25 cellular contexts compared by ENCODE assay signal in the genomic region with DNA sequence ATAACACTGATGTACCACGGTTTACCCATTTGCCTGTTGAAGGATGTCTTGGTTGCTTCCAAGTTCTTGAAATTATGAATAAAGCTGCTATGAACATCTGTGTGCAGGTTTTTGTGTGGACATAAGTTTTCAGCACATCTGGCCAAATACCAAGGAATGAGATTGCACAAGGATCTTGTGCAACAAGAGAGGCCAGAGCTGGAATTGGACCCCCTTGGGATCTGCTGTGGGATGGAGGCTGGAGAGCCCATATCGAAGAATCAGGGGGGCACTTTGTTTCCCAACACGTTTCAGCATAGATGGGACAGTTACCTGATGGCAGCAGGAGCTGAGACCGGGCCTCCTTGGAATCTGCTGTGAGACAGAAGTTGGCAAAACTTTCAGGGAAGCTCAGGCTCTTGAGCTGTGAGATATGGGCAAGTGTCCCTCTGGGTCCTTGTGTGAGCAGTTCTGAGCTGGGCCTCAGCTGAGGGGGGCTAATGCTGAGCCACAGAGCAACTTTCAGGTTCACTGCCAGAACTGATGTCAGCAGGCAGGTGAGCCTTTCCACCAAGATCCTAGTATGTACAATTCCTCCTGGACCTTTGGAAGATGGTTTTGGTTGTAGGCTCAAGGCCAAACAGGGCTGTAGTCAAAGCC.
DNase-seq lines count a peak whose midpoint lies in the region; ATAC-seq, FAIRE-seq and TF ChIP-seq lines count a peak whose summit lies in the region.
"Had no signal": no experiment of that assay in that cellular context is flagged by ENCODE, and none has a peak within 500 bp of the region (broad histone marks: within the 10 kb centered on the region; RNA-seq: fewer than 3 reads in every experiment).

No MANE protein-coding gene starts in this region.

- in situ Hi-C loops in HepG2 (cut with HindIII; ENCODE audit: extremely low pct_ligation_motif_present, low pct_unique_long_range_greater_than_20kb) = no loop called here
- in situ Hi-C loops in brain microvascular endothelial cell (cut with HindIII; ENCODE audit: low pct_ligation_motif_present, low sequenced_read_pairs) = no loop called here

- no peaks in the 10 kb centered on the region for H3K79me2 ChIP-seq in HepG2 (ENCODE audit: insufficient read depth, low read length)

- peaks cover 0 to 1% of the 10 kb centered on the region in 2 experiments; a peak in 2 of 5 replicates for H3K27me3 ChIP-seq in HepG2 (ENCODE audit: control insufficient read depth in 1 of 2, insufficient read depth in 2 of 2, low read length in 2 of 2)
- H3K27me3 ChIP-seq in right lobe of liver = no peaks in the 10 kb centered on the region
- peaks cover 15% of the 10 kb centered on the region for H3K27me3 ChIP-seq in left ventricle myocardium inferior (ENCODE audit: low read depth)
- H3K27me3 ChIP-seq in brain microvascular endothelial cell (replicated peaks) = no peaks in the 10 kb centered on the region

- TF ChIP-seq RAD21 in HepG2 (CRISPR knock-in tag; IDR thresholded peaks at IDR 0.05) = no peak

- H3K36me3 ChIP-seq in HepG2 (replicated peaks in 1 of 2; ENCODE audit: control insufficient read depth in 1 of 2, insufficient read depth in 2 of 2, low read length in 2 of 2) = no peaks in the 10 kb centered on the region
- H3K36me3 ChIP-seq in right lobe of liver = no peaks in the 10 kb centered on the region
- H3K36me3 ChIP-seq in left ventricle myocardium inferior = no peaks in the 10 kb centered on the region
- H3K36me3 ChIP-seq in brain microvascular endothelial cell (replicated peaks) = no peaks in the 10 kb centered on the region
- H3K36me3 ChIP-seq: HAP-1, stomach, tibial artery had no signal

- H4K20me1 ChIP-seq in HepG2 (ENCODE audit: insufficient read depth, low read length) = no peaks in the 10 kb centered on the region

- TF ChIP-seq EP300 in HepG2 (IDR thresholded peaks at IDR 0.05; ENCODE audit: low read depth in 2 of 2, low read length in 2 of 2) (no peak), HepG2 (CRISPR knock-in tag; IDR thresholded peaks at IDR 0.05; ENCODE audit: borderline replicate concordance) (no peak)

- no peak for DNase-seq in HepG2 (ENCODE audit: low spot score)
- no peak for DNase-seq in right lobe of liver
- peak; percentile 87 for DNase-seq in fibroblast of gingiva (ENCODE audit: low read depth)
- DNase-seq in left ventricle myocardium inferior = peak; percentile 39
- DNase-seq in brain microvascular endothelial cell = no peak
- no peak for DNase-seq in stimulated activated naive CD8-positive, alpha-beta T cell treated with anti-CD3 and anti-CD28 coated beads, Interleukin-15, Interleukin-2, amounts not matched to agents 100 U/mL and 50 U/mL, for 24 hours
- DNase-seq: activated CD4-positive, alpha-beta T cell treated with anti-CD3 and anti-CD28 coated beads for 36 hours; activated T-cell treated with anti-CD3 and anti-CD28 coated beads for 4 hours; hippocampal formation; Karpas-422; mesendoderm; NCI-H1694; NCI-H510A; PC-9; SHP77 treated with DMSO at 0.1 percent for 48 hours; stomach had no signal

- intact Hi-C loops in HepG2 (cut with micrococcal nuclease; ENCODE audit: unreplicated experiment) = no loop called here
- intact Hi-C loops in right lobe of liver (cut with DNase I) = no loop called here
- intact Hi-C loops in left ventricle myocardium inferior (cut with micrococcal nuclease) = no loop called here

- H3K9me3 ChIP-seq in HepG2 (ENCODE audit: low read length) = peaks cover 11% of the 10 kb centered on the region; the same call in 1 of the 2 replicates
- H3K9me3 ChIP-seq in right lobe of liver = no peaks in the 10 kb centered on the region
- H3K9me3 ChIP-seq in left ventricle myocardium inferior (replicated peaks) = no peaks in the 10 kb centered on the region
- H3K9me3 ChIP-seq: HAP-1, stomach, tibial artery had no signal

- ATAC-seq in HepG2 = no peak
- no peak for ATAC-seq in right lobe of liver
- ATAC-seq in HG02970 (IDR thresholded peaks at IDR 0.05; ENCODE audit: low FRiP score, unreplicated experiment) = no peak
- no peak for ATAC-seq in HG02610 (IDR thresholded peaks at IDR 0.05; ENCODE audit: unreplicated experiment)
- ATAC-seq in stimulated activated naive CD8-positive, alpha-beta T cell treated with anti-CD3 and anti-CD28 coated beads, Interleukin-15, Interleukin-2, amounts not matched to agents 100 U/mL and 50 U/mL, for 24 hours = no peak
- ATAC-seq: activated CD4-positive, alpha-beta T cell treated with anti-CD3 and anti-CD28 coated beads for 36 hours; activated naive CD4-positive, alpha-beta T cell treated with anti-CD3 and anti-CD28 coated beads, Interleukin-2, amount 50 U/mL, for 72 hours; left lobe of liver had no signal

- no peak overlapping the region for H3K9ac ChIP-seq in HepG2 (ENCODE audit: insufficient read depth, low read depth, low read length)

- H3K27ac ChIP-seq in HepG2 (ENCODE audit: extremely low read length, insufficient read depth, low read length) = no peak overlapping the region
- no peak overlapping the region for H3K27ac ChIP-seq in right lobe of liver
- H3K27ac ChIP-seq in left ventricle myocardium inferior (replicated peaks) = no peak overlapping the region
- no peak overlapping the region for H3K27ac ChIP-seq in brain microvascular endothelial cell
- H3K27ac ChIP-seq: PC-9, stomach, tibial artery had no signal

- no peak for TF ChIP-seq POLR2A in HepG2 (IDR thresholded peaks at IDR 0.05; ENCODE audit: insufficient read depth in 1 of 2, low read depth in 2 of 2, low read length in 2 of 2)
- TF ChIP-seq POLR2A in right lobe of liver (IDR thresholded peaks at IDR 0.05) = no peak

- no peak for TF ChIP-seq CTCF in HepG2 (CRISPR knock-in tag; IDR thresholded peaks at IDR 0.05)
- no peak for TF ChIP-seq CTCF in right lobe of liver (IDR thresholded peaks at IDR 0.05)
- no peak for TF ChIP-seq CTCF in left ventricle myocardium inferior (IDR thresholded peaks at IDR 0.05; ENCODE audit: borderline replicate concordance)
- TF ChIP-seq CTCF in brain microvascular endothelial cell (IDR thresholded peaks at IDR 0.05; ENCODE audit: low read depth, low read length, missing control alignments) = no peak

- BruUV-seq in HepG2 (replicated peaks; lab: Mats Ljungman, UMichigan) = no TSS peak

- CTCF ChIA-PET in HepG2 (lab: Yijun Ruan, JAX; ENCODE audit: low intra/inter-chr PET ratio, low total read pairs) = no interaction called here

- no peak for FAIRE-seq in HepG2 (lab: Jason Lieb, UNC)
- FAIRE-seq: astrocyte, endothelial cell of umbilical vein, frontal cortex had no signal

- H3K4me2 ChIP-seq in HepG2 (ENCODE audit: low read depth, low read length) = no peak overlapping the region
- H3K4me2 ChIP-seq: PC-9 had no signal

- peaks cover 3% of the 10 kb centered on the region; the same call in 1 of the 2 replicates for H3K4me1 ChIP-seq in HepG2 (ENCODE audit: insufficient read depth, low read length)
- H3K4me1 ChIP-seq in right lobe of liver = no peaks in the 10 kb centered on the region
- no peaks in the 10 kb centered on the region for H3K4me1 ChIP-seq in left ventricle myocardium inferior
- H3K4me1 ChIP-seq: HAP-1, stomach, tibial artery had no signal

- no peak overlapping the region for H2AFZ ChIP-seq in HepG2 (ENCODE audit: low read length)
- H2AFZ ChIP-seq: PC-9 had no signal

- 0% methylated on average over 2 of the region's 4 CpGs for WGBS in HepG2 (ENCODE audit: low lambda C conversion rate)
- WGBS in right lobe of liver (ENCODE audit: insufficient coverage, low coverage, low lambda C conversion rate, missing lambda C conversion rate) = 45% methylated on average over 3 of the region's 4 CpGs

- H3K4me3 ChIP-seq in HepG2 (replicated peaks in 1 of 3; ENCODE audit: insufficient read depth in 1 of 3, low read depth in 2 of 3, low read length in 3 of 3) = no peak overlapping the region
- H3K4me3 ChIP-seq in right lobe of liver = no peak overlapping the region
- no peak overlapping the region for H3K4me3 ChIP-seq in left ventricle myocardium inferior
- no peak overlapping the region for H3K4me3 ChIP-seq in brain microvascular endothelial cell (ENCODE audit: low read depth, low read length)
- H3K4me3 ChIP-seq: HAP-1, PC-9, stomach, tibial artery had no signal

- POLR2A ChIA-PET in HepG2 (lab: Yijun Ruan, JAX) = no interaction called here

TF ChIP-seq in HepG2, 621 proteins besides CTCF, POLR2A, EP300 and RAD21:
- TF ChIP-seq CEBPB (IDR thresholded peaks at IDR 0.05; ENCODE audit: borderline replicate concordance, low read depth, low read length) (0 out of 2 replicates have a peak, but pooled peaks have one; percentile 6), ZNF329 (CRISPR knock-in tag; IDR thresholded peaks at IDR 0.05; ENCODE audit: low read depth) (no peak), ZMAT3 (CRISPR knock-in tag; conservative IDR thresholded peaks at IDR 0.05) (no peak), ZNF850 (CRISPR knock-in tag; conservative IDR thresholded peaks at IDR 0.05) (no peak)

Comparison
In these comparisons a context has a peak if more than half of its experiments do, and no peak if none do; other contexts are left out.
1. DNase-seq: peak in fibroblast of gingiva (single experiment) and left ventricle myocardium inferior (single experiment); none in HepG2 (single experiment), right lobe of liver (0 of 3), brain microvascular endothelial cell (single experiment) and stimulated activated naive CD8-positive, alpha-beta T cell treated with anti-CD3 and anti-CD28 coated beads, Interleukin-15, Interleukin-2, amounts not matched to agents 100 U/mL and 50 U/mL, for 24 hours (single experiment).